ENCODE assay signal across 17 cellular contexts in genomic region chr4:148023782-148024181, GRCh38.
DNase-seq lines count a peak whose midpoint lies in the region; ATAC-seq, FAIRE-seq and TF ChIP-seq lines count a peak whose summit lies in the region.
"Had no signal": no experiment of that assay in that cellular context is flagged by ENCODE, and none has a peak within 500 bp of the region (broad histone marks: within the 10 kb centered on the region; RNA-seq: fewer than 3 reads in every experiment).

No MANE protein-coding gene starts in this region.

- ATAC-seq in HG02588 (IDR thresholded peaks at IDR 0.05; ENCODE audit: unreplicated experiment) = no peak

- H3K27ac ChIP-seq in mesenchymal stem cell (ENCODE audit: low read length, poor library complexity, severe bottlenecking) (no peak overlapping the region), subcutaneous abdominal adipose tissue (ENCODE audit: low read depth, low read length) (peak overlapping the region; percentile 74), prostate gland (no peak overlapping the region)
- H3K27ac ChIP-seq: Peyer's patch had no signal

- H4K91ac ChIP-seq in mesenchymal stem cell (ENCODE audit: low read length) = no peak overlapping the region

- H3K4me3 ChIP-seq in bronchial epithelial cell (ENCODE audit: low read depth, low read length) (no peak overlapping the region), mesenchymal stem cell (ENCODE audit: insufficient read depth in 1 of 2, low read depth in 1 of 2, low read length in 2 of 2) (peak overlapping the region in 1 of 2 experiments; percentile 68), subcutaneous abdominal adipose tissue (ENCODE audit: low read depth in 1 of 5, low read length in 5 of 5) (peak overlapping the region in 4 of 5 donors; percentile 46 to 55 (median 50)), prostate gland (no peak overlapping the region)
- H3K4me3 ChIP-seq: HAP-1, Peyer's patch had no signal

- FAIRE-seq in bronchial epithelial cell (lab: Jason Lieb, UNC) = peak; percentile 89

- no peak overlapping the region for H2BK12ac ChIP-seq in mesenchymal stem cell (ENCODE audit: low read length in 2 of 2)

- H3K4me2 ChIP-seq in mesenchymal stem cell (ENCODE audit: low read length, poor library complexity, severe bottlenecking) = no peak overlapping the region

- no peaks in the 10 kb centered on the region for H3K9me3 ChIP-seq in mesenchymal stem cell (ENCODE audit: control insufficient read depth, low read length)
- peaks cover 0 to 5% (median 0%) of the 10 kb centered on the region in 5 donors for H3K9me3 ChIP-seq in subcutaneous abdominal adipose tissue (ENCODE audit: control insufficient read depth in 5 of 5, low read length in 5 of 5)
- H3K9me3 ChIP-seq in prostate gland = no peaks in the 10 kb centered on the region
- H3K9me3 ChIP-seq: HAP-1, Peyer's patch had no signal

- no peak overlapping the region for H2BK15ac ChIP-seq in mesenchymal stem cell (ENCODE audit: low read depth, poor library complexity, severe bottlenecking)

- H3K27me3 ChIP-seq in bronchial epithelial cell (ENCODE audit: control insufficient read depth, insufficient read depth, low read length) (no peaks in the 10 kb centered on the region), mesenchymal stem cell (ENCODE audit: control insufficient read depth in 1 of 2, insufficient read depth in 1 of 2, low read length in 2 of 2) (no peaks in the 10 kb centered on the region), subcutaneous abdominal adipose tissue (ENCODE audit: control insufficient read depth in 5 of 5, insufficient read depth in 4 of 5, low read length in 5 of 5) (no peaks in the 10 kb centered on the region), prostate gland (replicated peaks; ENCODE audit: insufficient read depth) (no peaks in the 10 kb centered on the region)
- H3K27me3 ChIP-seq: Peyer's patch had no signal

- no peak overlapping the region for H3K14ac ChIP-seq in mesenchymal stem cell (ENCODE audit: low read length in 2 of 2)

- H2AFZ ChIP-seq in mesenchymal stem cell (ENCODE audit: low read depth, low read length) = no peak overlapping the region

- H3K9ac ChIP-seq in mesenchymal stem cell (ENCODE audit: low read length) (peak overlapping the region; percentile 80), subcutaneous abdominal adipose tissue (ENCODE audit: low read length in 5 of 5) (peak overlapping the region in 3 of 5 donors; percentile 58 to 68 (median 64))

- intact Hi-C loops in prostate gland (cut with DNase I) = no loop called here

- H4K8ac ChIP-seq in mesenchymal stem cell (ENCODE audit: low read length) = no peak overlapping the region

- peak; percentile 25 for DNase-seq in Ammon's horn (ENCODE audit: low spot score)
- no peak for DNase-seq in bronchial epithelial cell (ENCODE audit: low read depth)
- DNase-seq in mesenchymal stem cell = no peak
- no peak for DNase-seq in DMS 273 (lab: John Stamatoyannopoulos, UW; ENCODE audit: unreplicated experiment)
- DNase-seq in midbrain (lab: John Stamatoyannopoulos, UW) = no peak
- no peak for DNase-seq in prostate gland (ENCODE audit: low spot score)
- DNase-seq: COR-L47, DMS53, IMR-90, NCI-H1436, NCI-H2081 treated with DMSO at 0.1 percent for 48 hours, NCI-H524, Peyer's patch, SHP77 had no signal

- H2BK120ac ChIP-seq in mesenchymal stem cell (ENCODE audit: low read depth, low read length) = no peak overlapping the region

- no peak overlapping the region for H3K18ac ChIP-seq in mesenchymal stem cell (ENCODE audit: low read depth in 1 of 2, low read length in 2 of 2)

- no peaks in the 10 kb centered on the region for H3K4me1 ChIP-seq in mesenchymal stem cell (ENCODE audit: control insufficient read depth, insufficient read depth, low read depth, low read length)
- H3K4me1 ChIP-seq in subcutaneous abdominal adipose tissue (ENCODE audit: control insufficient read depth in 5 of 5, insufficient read depth in 5 of 5, low read length in 5 of 5) = peaks cover 5 to 36% (median 31%) of the 10 kb centered on the region in 5 donors
- peaks cover 4% of the 10 kb centered on the region for H3K4me1 ChIP-seq in prostate gland (replicated peaks)
- H3K4me1 ChIP-seq: Peyer's patch had no signal

- no peak overlapping the region for H3K23ac ChIP-seq in mesenchymal stem cell (ENCODE audit: low read length in 2 of 2)

- WGBS in mesenchymal stem cell = 98% methylated on average over 6 of the region's 6 CpGs
- 87% methylated on average over 6 of the region's 6 CpGs for WGBS in prostate gland

- no peak overlapping the region for H2BK5ac ChIP-seq in mesenchymal stem cell (ENCODE audit: low read depth, low read length, poor library complexity, severe bottlenecking)

- no peak overlapping the region for H3K4ac ChIP-seq in mesenchymal stem cell (ENCODE audit: low read depth in 1 of 2, low read length in 2 of 2)

- no peaks in the 10 kb centered on the region for H3K36me3 ChIP-seq in bronchial epithelial cell (ENCODE audit: control insufficient read depth, insufficient read depth, low read length)
- peaks cover 0 to 11% of the 10 kb centered on the region in 2 experiments for H3K36me3 ChIP-seq in mesenchymal stem cell (ENCODE audit: control insufficient read depth in 1 of 2, insufficient read depth in 2 of 2, low read depth in 1 of 2, low read length in 2 of 2)
- peaks cover 0 to 4% (median 0%) of the 10 kb centered on the region in 5 donors for H3K36me3 ChIP-seq in subcutaneous abdominal adipose tissue (ENCODE audit: control insufficient read depth in 5 of 5, insufficient read depth in 5 of 5, low read length in 5 of 5)
- no peaks in the 10 kb centered on the region for H3K36me3 ChIP-seq in prostate gland
- H3K36me3 ChIP-seq: HAP-1, Peyer's patch had no signal

- H2AK5ac ChIP-seq in mesenchymal stem cell (ENCODE audit: low read length, severe bottlenecking) = no peak overlapping the region

- H3K79me1 ChIP-seq in mesenchymal stem cell (replicated peaks; ENCODE audit: low read length, poor library complexity, severe bottlenecking) = peaks cover 24% of the 10 kb centered on the region

- no peak for TF ChIP-seq POLR2A in prostate gland (IDR thresholded peaks at IDR 0.05)

- TF ChIP-seq CTCF in bronchial epithelial cell (IDR thresholded peaks at IDR 0.05; ENCODE audit: insufficient read depth, low read length, severe bottlenecking) = no peak
- no peak for TF ChIP-seq CTCF in prostate gland (IDR thresholded peaks at IDR 0.05)

Comparison
In these comparisons a context has a peak if more than half of its experiments do, and no peak if none do; other contexts are left out.
1. H3K4me3 ChIP-seq: peak in subcutaneous abdominal adipose tissue (4 of 5); none in bronchial epithelial cell (single experiment) and prostate gland (0 of 2).